In genomic region chr3:86245360-86245759, GRCh38 we compare ENCODE assay signal across 1 cellular context.
TF ChIP-seq lines count a peak whose summit lies in the region.

No MANE protein-coding gene starts in this region.

TF ChIP-seq in H1, 55 proteins besides CTCF, POLR2A, EP300 and RAD21 (continued from another document):
- TF ChIP-seq PHF8 (conservative IDR thresholded peaks at IDR 0.05; ENCODE audit: low read depth, low read length), result no peak
- TF ChIP-seq RXRA (IDR thresholded peaks at IDR 0.05; ENCODE audit: insufficient read depth, low read depth, low read length), result no peak
- no peak for TF ChIP-seq FOSL1 (IDR thresholded peaks at IDR 0.05; ENCODE audit: insufficient read depth, low read depth, low read length)
- no peak for TF ChIP-seq TAF1 (IDR thresholded peaks at IDR 0.05; ENCODE audit: low read depth, low read length)
- no peak for TF ChIP-seq SIX5 (IDR thresholded peaks at IDR 0.05; ENCODE audit: low read depth, low read length)
- no peak for TF ChIP-seq KDM4A (IDR thresholded peaks at IDR 0.05; ENCODE audit: low read depth, low read length, severe bottlenecking)
